ENCODE assay signal across 1 cellular context in the genomic region with DNA sequence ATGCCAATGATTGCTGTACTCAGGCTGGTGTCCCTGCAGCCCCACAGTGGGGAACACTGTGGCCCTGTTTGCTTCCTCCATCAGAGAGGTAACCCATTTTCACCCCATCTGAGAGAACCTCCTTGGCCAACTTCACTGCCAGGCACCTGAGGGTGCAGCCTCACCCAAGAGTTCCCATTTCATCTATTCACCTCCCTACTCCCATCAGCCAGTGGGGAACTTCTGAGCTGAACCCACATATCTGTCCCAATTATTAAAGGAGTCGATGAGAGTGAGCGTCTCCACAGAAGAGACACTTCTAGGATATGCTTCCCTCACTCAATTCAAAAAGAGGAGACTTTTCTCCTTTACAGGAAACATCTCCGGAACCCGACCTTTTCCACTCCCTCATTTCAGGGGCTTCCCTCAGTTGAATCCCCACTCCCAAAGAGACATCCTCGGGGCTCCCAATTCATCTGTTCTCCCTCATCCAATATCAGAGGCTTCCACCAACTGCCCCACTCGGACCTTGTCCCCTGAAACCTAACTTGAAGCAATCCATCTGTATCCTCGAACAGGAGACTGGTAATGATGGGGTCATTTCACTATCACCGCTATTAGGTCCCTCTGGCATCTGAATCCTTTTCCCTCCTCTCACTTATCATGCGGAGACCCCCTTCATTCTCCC.
TF ChIP-seq lines count a peak whose summit lies in the region.

No MANE protein-coding gene starts in this region.

TF ChIP-seq in HepG2, 621 proteins besides CTCF, POLR2A, EP300 and RAD21 (continues in another document):
- TF ChIP-seq, protein P1, sequence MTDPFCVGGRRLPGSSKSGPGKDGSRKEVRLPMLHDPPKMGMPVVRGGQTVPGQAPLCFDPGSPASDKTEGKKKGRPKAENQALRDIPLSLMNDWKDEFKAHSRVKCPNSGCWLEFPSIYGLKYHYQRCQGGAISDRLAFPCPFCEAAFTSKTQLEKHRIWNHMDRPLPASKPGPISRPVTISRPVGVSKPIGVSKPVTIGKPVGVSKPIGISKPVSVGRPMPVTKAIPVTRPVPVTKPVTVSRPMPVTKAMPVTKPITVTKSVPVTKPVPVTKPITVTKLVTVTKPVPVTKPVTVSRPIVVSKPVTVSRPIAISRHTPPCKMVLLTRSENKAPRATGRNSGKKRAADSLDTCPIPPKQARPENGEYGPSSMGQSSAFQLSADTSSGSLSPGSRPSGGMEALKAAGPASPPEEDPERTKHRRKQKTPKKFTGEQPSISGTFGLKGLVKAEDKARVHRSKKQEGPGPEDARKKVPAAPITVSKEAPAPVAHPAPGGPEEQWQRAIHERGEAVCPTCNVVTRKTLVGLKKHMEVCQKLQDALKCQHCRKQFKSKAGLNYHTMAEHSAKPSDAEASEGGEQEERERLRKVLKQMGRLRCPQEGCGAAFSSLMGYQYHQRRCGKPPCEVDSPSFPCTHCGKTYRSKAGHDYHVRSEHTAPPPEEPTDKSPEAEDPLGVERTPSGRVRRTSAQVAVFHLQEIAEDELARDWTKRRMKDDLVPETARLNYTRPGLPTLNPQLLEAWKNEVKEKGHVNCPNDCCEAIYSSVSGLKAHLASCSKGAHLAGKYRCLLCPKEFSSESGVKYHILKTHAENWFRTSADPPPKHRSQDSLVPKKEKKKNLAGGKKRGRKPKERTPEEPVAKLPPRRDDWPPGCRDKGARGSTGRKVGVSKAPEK (CRISPR knock-in tag; IDR thresholded peaks at IDR 0.05; ENCODE audit: borderline replicate concordance): 0 out of 2 replicates have a peak, but pooled peaks have one; percentile 64
- no peak for TF ChIP-seq PHF5A (CRISPR knock-in tag; IDR thresholded peaks at IDR 0.05; ENCODE audit: low read depth, unreplicated experiment)
- TF ChIP-seq SRY (CRISPR knock-in tag; IDR thresholded peaks at IDR 0.05): 0 out of 2 replicates have a peak, but pooled peaks have one; percentile 3
- TF ChIP-seq CBX2 (IDR thresholded peaks at IDR 0.05; ENCODE audit: low read depth, low read length): no peak
- no peak for TF ChIP-seq CBX2 (CRISPR knock-in tag; IDR thresholded peaks at IDR 0.05; ENCODE audit: low read depth)
- no peak for TF ChIP-seq MTA1 (CRISPR knock-in tag; IDR thresholded peaks at IDR 0.05; ENCODE audit: borderline replicate concordance)
- TF ChIP-seq, protein P2, sequence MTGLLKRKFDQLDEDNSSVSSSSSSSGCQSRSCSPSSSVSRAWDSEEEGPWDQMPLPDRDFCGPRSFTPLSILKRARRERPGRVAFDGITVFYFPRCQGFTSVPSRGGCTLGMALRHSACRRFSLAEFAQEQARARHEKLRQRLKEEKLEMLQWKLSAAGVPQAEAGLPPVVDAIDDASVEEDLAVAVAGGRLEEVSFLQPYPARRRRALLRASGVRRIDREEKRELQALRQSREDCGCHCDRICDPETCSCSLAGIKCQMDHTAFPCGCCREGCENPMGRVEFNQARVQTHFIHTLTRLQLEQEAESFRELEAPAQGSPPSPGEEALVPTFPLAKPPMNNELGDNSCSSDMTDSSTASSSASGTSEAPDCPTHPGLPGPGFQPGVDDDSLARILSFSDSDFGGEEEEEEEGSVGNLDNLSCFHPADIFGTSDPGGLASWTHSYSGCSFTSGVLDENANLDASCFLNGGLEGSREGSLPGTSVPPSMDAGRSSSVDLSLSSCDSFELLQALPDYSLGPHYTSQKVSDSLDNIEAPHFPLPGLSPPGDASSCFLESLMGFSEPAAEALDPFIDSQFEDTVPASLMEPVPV (CRISPR knock-in tag; IDR thresholded peaks at IDR 0.05): 0 out of 2 replicates have a peak, but pooled peaks have one; percentile 11
- TF ChIP-seq ZNF790 (CRISPR knock-in tag; IDR thresholded peaks at IDR 0.05; ENCODE audit: borderline replicate concordance): 0 out of 2 replicates have a peak, but pooled peaks have one; percentile 5
- TF ChIP-seq ZMYM2 (CRISPR knock-in tag; IDR thresholded peaks at IDR 0.05): no peak
- TF ChIP-seq, protein P3, sequence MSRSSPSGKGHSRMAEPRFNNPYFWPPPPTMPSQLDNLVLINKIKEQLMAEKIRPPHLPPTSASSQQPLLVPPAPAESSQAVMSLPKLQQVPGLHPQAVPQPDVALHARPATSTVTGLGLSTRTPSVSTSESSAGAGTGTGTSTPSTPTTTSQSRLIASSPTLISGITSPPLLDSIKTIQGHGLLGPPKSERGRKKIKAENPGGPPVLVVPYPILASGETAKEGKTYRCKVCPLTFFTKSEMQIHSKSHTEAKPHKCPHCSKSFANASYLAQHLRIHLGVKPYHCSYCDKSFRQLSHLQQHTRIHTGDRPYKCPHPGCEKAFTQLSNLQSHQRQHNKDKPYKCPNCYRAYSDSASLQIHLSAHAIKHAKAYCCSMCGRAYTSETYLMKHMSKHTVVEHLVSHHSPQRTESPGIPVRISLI (CRISPR knock-in tag; IDR thresholded peaks at IDR 0.05; ENCODE audit: borderline replicate concordance): no peak
- no peak; the same call in 1 of the 2 replicates for TF ChIP-seq NFYB (CRISPR knock-in tag; IDR thresholded peaks at IDR 0.05)
- no peak for TF ChIP-seq BORCS8-MEF2B (CRISPR knock-in tag; IDR thresholded peaks at IDR 0.05)
- TF ChIP-seq IKZF4 (CRISPR knock-in tag; IDR thresholded peaks at IDR 0.05; ENCODE audit: borderline replicate concordance, low read depth, not compliant biosample characterization): no peak
- TF ChIP-seq ZNF672 (CRISPR knock-in tag; IDR thresholded peaks at IDR 0.05): no peak
- TF ChIP-seq, protein P4, sequence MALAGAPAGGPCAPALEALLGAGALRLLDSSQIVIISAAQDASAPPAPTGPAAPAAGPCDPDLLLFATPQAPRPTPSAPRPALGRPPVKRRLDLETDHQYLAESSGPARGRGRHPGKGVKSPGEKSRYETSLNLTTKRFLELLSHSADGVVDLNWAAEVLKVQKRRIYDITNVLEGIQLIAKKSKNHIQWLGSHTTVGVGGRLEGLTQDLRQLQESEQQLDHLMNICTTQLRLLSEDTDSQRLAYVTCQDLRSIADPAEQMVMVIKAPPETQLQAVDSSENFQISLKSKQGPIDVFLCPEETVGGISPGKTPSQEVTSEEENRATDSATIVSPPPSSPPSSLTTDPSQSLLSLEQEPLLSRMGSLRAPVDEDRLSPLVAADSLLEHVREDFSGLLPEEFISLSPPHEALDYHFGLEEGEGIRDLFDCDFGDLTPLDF (CRISPR knock-in tag; IDR thresholded peaks at IDR 0.05): no peak
- TF ChIP-seq SRSF9 (IDR thresholded peaks at IDR 0.05; ENCODE audit: borderline replicate concordance, insufficient read depth, low read depth, low read length, poor library complexity, severe bottlenecking): no peak
- TF ChIP-seq, protein P5, sequence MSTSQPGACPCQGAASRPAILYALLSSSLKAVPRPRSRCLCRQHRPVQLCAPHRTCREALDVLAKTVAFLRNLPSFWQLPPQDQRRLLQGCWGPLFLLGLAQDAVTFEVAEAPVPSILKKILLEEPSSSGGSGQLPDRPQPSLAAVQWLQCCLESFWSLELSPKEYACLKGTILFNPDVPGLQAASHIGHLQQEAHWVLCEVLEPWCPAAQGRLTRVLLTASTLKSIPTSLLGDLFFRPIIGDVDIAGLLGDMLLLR (CRISPR knock-in tag; IDR thresholded peaks at IDR 0.05): no peak
- no peak for TF ChIP-seq AGO1 (IDR thresholded peaks at IDR 0.05; ENCODE audit: low read depth, low read length, poor library complexity, severe bottlenecking)
- TF ChIP-seq NPAS2 (CRISPR knock-in tag; IDR thresholded peaks at IDR 0.05; ENCODE audit: borderline replicate concordance): no peak
- TF ChIP-seq, protein P6, sequence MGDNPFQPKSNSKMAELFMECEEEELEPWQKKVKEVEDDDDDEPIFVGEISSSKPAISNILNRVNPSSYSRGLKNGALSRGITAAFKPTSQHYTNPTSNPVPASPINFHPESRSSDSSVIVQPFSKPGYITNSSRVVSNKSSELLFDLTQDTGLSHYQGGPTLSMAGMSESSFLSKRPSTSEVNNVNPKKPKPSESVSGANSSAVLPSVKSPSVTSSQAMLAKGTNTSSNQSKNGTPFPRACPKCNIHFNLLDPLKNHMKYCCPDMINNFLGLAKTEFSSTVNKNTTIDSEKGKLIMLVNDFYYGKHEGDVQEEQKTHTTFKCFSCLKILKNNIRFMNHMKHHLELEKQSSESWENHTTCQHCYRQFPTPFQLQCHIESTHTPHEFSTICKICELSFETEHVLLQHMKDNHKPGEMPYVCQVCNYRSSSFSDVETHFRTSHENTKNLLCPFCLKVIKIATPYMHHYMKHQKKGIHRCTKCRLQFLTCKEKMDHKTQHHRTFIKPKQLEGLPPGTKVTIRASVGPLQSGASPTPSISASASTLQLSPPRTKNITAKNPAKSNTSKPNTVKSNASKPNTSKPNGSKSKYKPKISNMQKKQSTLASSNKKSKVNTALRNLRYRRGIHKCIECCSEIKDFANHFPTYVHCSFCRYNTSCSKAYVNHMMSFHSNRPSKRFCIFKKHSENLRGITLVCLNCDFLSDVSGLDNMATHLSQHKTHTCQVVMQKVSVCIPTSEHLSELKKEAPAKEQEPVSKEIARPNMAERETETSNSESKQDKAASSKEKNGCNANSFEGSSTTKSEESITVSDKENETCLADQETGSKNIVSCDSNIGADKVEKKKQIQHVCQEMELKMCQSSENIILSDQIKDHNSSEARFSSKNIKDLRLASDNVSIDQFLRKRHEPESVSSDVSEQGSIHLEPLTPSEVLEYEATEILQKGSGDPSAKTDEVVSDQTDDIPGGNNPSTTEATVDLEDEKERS (CRISPR knock-in tag; IDR thresholded peaks at IDR 0.05): 0 out of 2 replicates have a peak, but pooled peaks have one; percentile 17
- TF ChIP-seq ELF3 (CRISPR knock-in tag; IDR thresholded peaks at IDR 0.05): no peak; the same call in 1 of the 2 replicates
- TF ChIP-seq NFE2 (CRISPR knock-in tag; IDR thresholded peaks at IDR 0.05): no peak
- TF ChIP-seq ZNF577 (CRISPR knock-in tag; IDR thresholded peaks at IDR 0.05; ENCODE audit: borderline replicate concordance, low read depth): no peak
- TF ChIP-seq, protein P7, sequence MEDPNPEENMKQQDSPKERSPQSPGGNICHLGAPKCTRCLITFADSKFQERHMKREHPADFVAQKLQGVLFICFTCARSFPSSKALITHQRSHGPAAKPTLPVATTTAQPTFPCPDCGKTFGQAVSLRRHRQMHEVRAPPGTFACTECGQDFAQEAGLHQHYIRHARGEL (CRISPR knock-in tag; IDR thresholded peaks at IDR 0.05): no peak
- TF ChIP-seq, protein P8, sequence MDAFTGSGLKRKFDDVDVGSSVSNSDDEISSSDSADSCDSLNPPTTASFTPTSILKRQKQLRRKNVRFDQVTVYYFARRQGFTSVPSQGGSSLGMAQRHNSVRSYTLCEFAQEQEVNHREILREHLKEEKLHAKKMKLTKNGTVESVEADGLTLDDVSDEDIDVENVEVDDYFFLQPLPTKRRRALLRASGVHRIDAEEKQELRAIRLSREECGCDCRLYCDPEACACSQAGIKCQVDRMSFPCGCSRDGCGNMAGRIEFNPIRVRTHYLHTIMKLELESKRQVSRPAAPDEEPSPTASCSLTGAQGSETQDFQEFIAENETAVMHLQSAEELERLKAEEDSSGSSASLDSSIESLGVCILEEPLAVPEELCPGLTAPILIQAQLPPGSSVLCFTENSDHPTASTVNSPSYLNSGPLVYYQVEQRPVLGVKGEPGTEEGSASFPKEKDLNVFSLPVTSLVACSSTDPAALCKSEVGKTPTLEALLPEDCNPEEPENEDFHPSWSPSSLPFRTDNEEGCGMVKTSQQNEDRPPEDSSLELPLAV (CRISPR knock-in tag; conservative IDR thresholded peaks at IDR 0.05; ENCODE audit: low read depth): no peak
- TF ChIP-seq ATF7-NPFF (CRISPR knock-in tag; IDR thresholded peaks at IDR 0.05; ENCODE audit: low read depth): no peak
- no peak for TF ChIP-seq MEIS2 (CRISPR knock-in tag; IDR thresholded peaks at IDR 0.05)
- no peak for TF ChIP-seq ZNF788 (CRISPR knock-in tag; IDR thresholded peaks at IDR 0.05; ENCODE audit: borderline replicate concordance)
- no peak for TF ChIP-seq HNRNPLL (IDR thresholded peaks at IDR 0.05; ENCODE audit: low read depth, low read length, poor library complexity, severe bottlenecking)
- no peak for TF ChIP-seq KLF6 (CRISPR knock-in tag; IDR thresholded peaks at IDR 0.05)
- TF ChIP-seq ZNF724P (CRISPR knock-in tag; IDR thresholded peaks at IDR 0.05; ENCODE audit: borderline replicate concordance): no peak
- TF ChIP-seq MED13 (CRISPR knock-in tag; IDR thresholded peaks at IDR 0.05): no peak
- TF ChIP-seq RXRB (CRISPR knock-in tag; IDR thresholded peaks at IDR 0.05; ENCODE audit: borderline replicate concordance): no peak
- TF ChIP-seq ERF (CRISPR knock-in tag; IDR thresholded peaks at IDR 0.05): peak; percentile 31; the same call in 1 of the 2 replicates
- no peak for TF ChIP-seq GATAD1 (CRISPR knock-in tag; IDR thresholded peaks at IDR 0.05)
- TF ChIP-seq SETDB1 (CRISPR knock-in tag; IDR thresholded peaks at IDR 0.05; ENCODE audit: borderline replicate concordance): no peak
- TF ChIP-seq, protein P9, sequence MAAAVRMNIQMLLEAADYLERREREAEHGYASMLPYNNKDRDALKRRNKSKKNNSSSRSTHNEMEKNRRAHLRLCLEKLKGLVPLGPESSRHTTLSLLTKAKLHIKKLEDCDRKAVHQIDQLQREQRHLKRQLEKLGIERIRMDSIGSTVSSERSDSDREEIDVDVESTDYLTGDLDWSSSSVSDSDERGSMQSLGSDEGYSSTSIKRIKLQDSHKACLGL (CRISPR knock-in tag; IDR thresholded peaks at IDR 0.05): no peak
